In the genomic region with DNA sequence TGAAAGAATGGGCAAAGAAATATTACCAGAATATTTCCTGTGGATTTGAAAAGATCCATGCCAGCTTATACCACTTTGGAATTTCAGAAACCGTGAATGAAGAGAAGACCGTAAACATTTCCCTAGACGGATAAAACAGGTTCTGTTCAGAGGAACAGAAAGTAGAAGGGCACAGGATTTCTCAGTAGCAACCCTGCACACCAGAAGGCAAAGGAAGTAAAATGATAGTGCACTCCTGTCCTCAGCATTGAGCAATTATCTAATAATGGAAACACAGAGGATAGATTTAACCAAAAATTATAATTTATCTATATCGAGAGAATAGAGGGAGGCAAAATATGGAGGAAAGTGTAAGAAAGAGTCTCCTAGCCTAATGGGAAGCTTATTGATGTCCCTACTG, we compare ENCODE assay signal across 11 cellular contexts.
DNase-seq lines count a peak whose midpoint lies in the region; ATAC-seq and TF ChIP-seq lines count a peak whose summit lies in the region.
"Had no signal": no experiment of that assay in that cellular context is flagged by ENCODE, and none has a peak within 500 bp of the region (broad histone marks: within the 10 kb centered on the region; RNA-seq: fewer than 3 reads in every experiment).

No MANE protein-coding gene starts in this region.

- peaks cover 19% of the 10 kb centered on the region for H3K9me3 ChIP-seq in BLaER1
- peaks cover 6% of the 10 kb centered on the region for H3K9me3 ChIP-seq in IMR-90 (ENCODE audit: control insufficient read depth, insufficient read depth, low read length)
- peaks cover 4% of the 10 kb centered on the region for H3K9me3 ChIP-seq in mononuclear cell (ENCODE audit: low read depth, low read length)
- H3K9me3 ChIP-seq: adrenal gland had no signal

- H3K9me3 Mint-ChIP-seq in activated naive CD8-positive, alpha-beta T cell (ENCODE audit: low read depth) = no peaks in the 10 kb centered on the region

- no peak for TF ChIP-seq RAD21 in IMR-90 (IDR thresholded peaks at IDR 0.05; ENCODE audit: low read length)

- no peak overlapping the region for H4K91ac ChIP-seq in IMR-90 (ENCODE audit: insufficient read depth, low read depth, low read length)

- no peak for TF ChIP-seq POLR2A in IMR-90 (IDR thresholded peaks at IDR 0.05; ENCODE audit: low read depth, low read length)

- no peak overlapping the region for H3K27ac ChIP-seq in BLaER1
- no peak overlapping the region for H3K27ac ChIP-seq in IMR-90 (ENCODE audit: insufficient read depth, low read length)
- H3K27ac ChIP-seq: adrenal gland, RWPE1 had no signal

- no peak overlapping the region for H2AK5ac ChIP-seq in IMR-90 (ENCODE audit: low read depth, low read length)

- H3K4me1 ChIP-seq in BLaER1 = peaks cover 18% of the 10 kb centered on the region
- peaks cover 9% of the 10 kb centered on the region for H3K4me1 ChIP-seq in IMR-90 (ENCODE audit: control insufficient read depth, insufficient read depth, low read length)
- H3K4me1 ChIP-seq in mononuclear cell (ENCODE audit: insufficient read depth, low read length) = peaks cover 22% of the 10 kb centered on the region

- no peak overlapping the region for H3K4ac ChIP-seq in IMR-90 (ENCODE audit: low read depth, low read length)

- WGBS in IMR-90 (ENCODE audit: extremely low coverage in 2 of 2, insufficient read length in 1 of 2), 2 experiments = no CpG with 5 or more reads among the region's 4 CpGs

- H3K36me3 ChIP-seq in BLaER1 (no peaks in the 10 kb centered on the region), IMR-90 (ENCODE audit: control insufficient read depth, insufficient read depth, low read length) (no peaks in the 10 kb centered on the region)
- H3K36me3 ChIP-seq: adrenal gland had no signal

- H3K9ac ChIP-seq in BLaER1 (no peak overlapping the region), IMR-90 (ENCODE audit: low read depth, low read length) (peak overlapping the region; percentile 24; the same call in 1 of the 2 replicates)

- H3K18ac ChIP-seq in IMR-90 (ENCODE audit: low read depth, low read length) = peak overlapping the region; percentile 85; the same call in 1 of the 2 replicates

- peaks cover 2% of the 10 kb centered on the region; the same call in 1 of the 2 replicates for H3K9me1 ChIP-seq in IMR-90 (ENCODE audit: insufficient read depth, low read length)

- H4K20me1 ChIP-seq in BLaER1 (no peaks in the 10 kb centered on the region), IMR-90 (ENCODE audit: insufficient read depth, low read length) (no peaks in the 10 kb centered on the region)

- intact Hi-C loops in IMR-90 (cut with micrococcal nuclease) = no loop called here

- H2BK15ac ChIP-seq in IMR-90 (ENCODE audit: low read depth, low read length) = no peak overlapping the region

- peak overlapping the region; percentile 70; the same call in 1 of the 2 replicates for H4K5ac ChIP-seq in IMR-90 (ENCODE audit: low read depth, low read length)

- ATAC-seq in IMR-90 (ENCODE audit: low read depth) (0 out of 2 replicates have a peak, but pooled peaks have one; percentile 7), HG02885 (IDR thresholded peaks at IDR 0.05; ENCODE audit: poor library complexity, unreplicated experiment) (no peak), HG02759 (IDR thresholded peaks at IDR 0.05; ENCODE audit: unreplicated experiment) (no peak), HG03442 (IDR thresholded peaks at IDR 0.05; ENCODE audit: unreplicated experiment) (no peak)

- no peak for DNase-seq in IMR-90
- DNase-seq in anterior cingulate cortex (lab: John Stamatoyannopoulos, UW) = no peak
- DNase-seq: adrenal gland, glutamatergic neuron had no signal

- no peak overlapping the region for H2AFZ ChIP-seq in IMR-90 (replicated peaks; ENCODE audit: low read length, poor library complexity)

- H3K27ac Mint-ChIP-seq in activated naive CD8-positive, alpha-beta T cell = peak overlapping the region; percentile 48

- no peak overlapping the region for H2AK9ac ChIP-seq in IMR-90 (replicated peaks; ENCODE audit: low read depth, low read length, poor library complexity)

- H2BK120ac ChIP-seq in IMR-90 (ENCODE audit: low read depth, low read length) = no peak overlapping the region; the same call in 1 of the 2 replicates

- peak overlapping the region; percentile 10 for H2BK5ac ChIP-seq in IMR-90 (ENCODE audit: low read depth, low read length, poor library complexity, severe bottlenecking)

- in situ Hi-C loops in IMR-90 (cut with MboI; ENCODE audit: low sequenced_read_pairs) = no loop called here

- no TSS peak for BruUV-seq in IMR-90 (replicated peaks; lab: Mats Ljungman, UMichigan)

- H3K56ac ChIP-seq in IMR-90 (ENCODE audit: extremely low read depth, insufficient read depth, low read length) = no peak overlapping the region

- no peaks in the 10 kb centered on the region for H3K27me3 Mint-ChIP-seq in activated naive CD8-positive, alpha-beta T cell

- peak overlapping the region; percentile 42 to 52; a peak in 3 of 4 replicates for H4K8ac ChIP-seq in IMR-90 (ENCODE audit: low read depth in 2 of 2, low read length in 2 of 2)

- no peak overlapping the region for H2BK20ac ChIP-seq in IMR-90 (ENCODE audit: low read depth, low read length)

- H3K79me1 ChIP-seq in IMR-90 (ENCODE audit: low read depth in 1 of 2, low read length in 2 of 2) = no peaks in the 10 kb centered on the region

- H3K4me2 ChIP-seq in BLaER1 (peak overlapping the region; percentile 51), IMR-90 (ENCODE audit: low read depth, low read length) (peak overlapping the region; percentile 100)

- H3K23ac ChIP-seq in IMR-90 (ENCODE audit: low read depth, low read length) = no peak overlapping the region

- H3K14ac ChIP-seq in IMR-90 (replicated peaks; ENCODE audit: low read depth, low read length) = no peak overlapping the region

- no peaks in the 10 kb centered on the region for H3K27me3 ChIP-seq in BLaER1
- no peaks in the 10 kb centered on the region for H3K27me3 ChIP-seq in IMR-90 (ENCODE audit: control insufficient read depth, insufficient read depth, low read length)
- no peaks in the 10 kb centered on the region for H3K27me3 ChIP-seq in mononuclear cell (ENCODE audit: insufficient read depth, low read length)

- dilution Hi-C loops in IMR-90 (cut with HindIII; ENCODE audit: low sequenced_read_pairs, unreplicated experiment) = no loop called here

- peak overlapping the region; percentile 84 for H3K4me3 Mint-ChIP-seq in activated naive CD8-positive, alpha-beta T cell

- POLR2A ChIA-PET in IMR-90 (lab: Charles Lee; ENCODE audit: unreplicated experiment) = no interaction called here

- CTCF ChIA-PET in IMR-90 (lab: Yijun Ruan, JAX) = interaction anchor here (1.0 kb wide), 1 partner anchor 40 kb away, joined by 3 read pairs; no protein-coding TSS in a partner anchor

- no peak overlapping the region for H3K4me3 ChIP-seq in BLaER1
- H3K4me3 ChIP-seq in IMR-90 (ENCODE audit: insufficient read depth, low read depth, low read length) = peak overlapping the region; percentile 28; the same call in 1 of the 2 replicates
- peak overlapping the region; percentile 22 for H3K4me3 ChIP-seq in mononuclear cell (ENCODE audit: low read length)

- peaks cover 31% of the 10 kb centered on the region for H3K4me1 Mint-ChIP-seq in activated naive CD8-positive, alpha-beta T cell (ENCODE audit: low read depth)

- no peak for TF ChIP-seq CTCF in IMR-90 (conservative IDR thresholded peaks at IDR 0.05; ENCODE audit: low read depth, low read length)

- H3K36me3 Mint-ChIP-seq in activated naive CD8-positive, alpha-beta T cell = no peaks in the 10 kb centered on the region

TF ChIP-seq in IMR-90, 13 proteins besides CTCF, POLR2A, EP300 and RAD21:
- no peak for TF ChIP-seq SMC3 (IDR thresholded peaks at IDR 0.05; ENCODE audit: low read depth, low read length)
- TF ChIP-seq CHD1 (IDR thresholded peaks at IDR 0.05; ENCODE audit: low read depth, low read length) = no peak
- no peak for TF ChIP-seq RCOR1 (IDR thresholded peaks at IDR 0.05; ENCODE audit: insufficient replicate concordance, low read length)
- TF ChIP-seq, protein P1, sequence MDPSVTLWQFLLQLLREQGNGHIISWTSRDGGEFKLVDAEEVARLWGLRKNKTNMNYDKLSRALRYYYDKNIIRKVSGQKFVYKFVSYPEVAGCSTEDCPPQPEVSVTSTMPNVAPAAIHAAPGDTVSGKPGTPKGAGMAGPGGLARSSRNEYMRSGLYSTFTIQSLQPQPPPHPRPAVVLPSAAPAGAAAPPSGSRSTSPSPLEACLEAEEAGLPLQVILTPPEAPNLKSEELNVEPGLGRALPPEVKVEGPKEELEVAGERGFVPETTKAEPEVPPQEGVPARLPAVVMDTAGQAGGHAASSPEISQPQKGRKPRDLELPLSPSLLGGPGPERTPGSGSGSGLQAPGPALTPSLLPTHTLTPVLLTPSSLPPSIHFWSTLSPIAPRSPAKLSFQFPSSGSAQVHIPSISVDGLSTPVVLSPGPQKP (IDR thresholded peaks at IDR 0.05; ENCODE audit: borderline replicate concordance, low read depth, low read length) = no peak
- no peak for TF ChIP-seq CEBPB (IDR thresholded peaks at IDR 0.05; ENCODE audit: low read depth, low read length)
- TF ChIP-seq MXI1 (IDR thresholded peaks at IDR 0.05; ENCODE audit: borderline replicate concordance, low read depth, low read length) = no peak
- TF ChIP-seq NFE2L2 (IDR thresholded peaks at IDR 0.05; ENCODE audit: low read depth, low read length) = no peak
- no peak for TF ChIP-seq BHLHE40 (IDR thresholded peaks at IDR 0.05; ENCODE audit: low read depth, low read length)
- TF ChIP-seq MAFK (IDR thresholded peaks at IDR 0.05; ENCODE audit: low read depth, low read length) = no peak
- no peak for TF ChIP-seq FOS (IDR thresholded peaks at IDR 0.05; ENCODE audit: low read depth, low read length)
- TF ChIP-seq RFX5 (IDR thresholded peaks at IDR 0.05; ENCODE audit: low read depth, low read length) = no peak
- no peak for TF ChIP-seq MAZ (IDR thresholded peaks at IDR 0.05; ENCODE audit: borderline replicate concordance, low read depth, low read length)
- TF ChIP-seq, protein P2, sequence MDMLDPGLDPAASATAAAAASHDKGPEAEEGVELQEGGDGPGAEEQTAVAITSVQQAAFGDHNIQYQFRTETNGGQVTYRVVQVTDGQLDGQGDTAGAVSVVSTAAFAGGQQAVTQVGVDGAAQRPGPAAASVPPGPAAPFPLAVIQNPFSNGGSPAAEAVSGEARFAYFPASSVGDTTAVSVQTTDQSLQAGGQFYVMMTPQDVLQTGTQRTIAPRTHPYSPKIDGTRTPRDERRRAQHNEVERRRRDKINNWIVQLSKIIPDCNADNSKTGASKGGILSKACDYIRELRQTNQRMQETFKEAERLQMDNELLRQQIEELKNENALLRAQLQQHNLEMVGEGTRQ (IDR thresholded peaks at IDR 0.05; ENCODE audit: low read depth, low read length) = no peak
